1 cellular context compared by ENCODE assay signal in genomic region chr22:17788528-17789378, GRCh38.
TF ChIP-seq lines count a peak whose summit lies in the region.

No MANE protein-coding gene starts in this region.

TF ChIP-seq in WTC11, 78 proteins besides CTCF, POLR2A, EP300 and RAD21 (continued from another document):
- TF ChIP-seq, protein P1, sequence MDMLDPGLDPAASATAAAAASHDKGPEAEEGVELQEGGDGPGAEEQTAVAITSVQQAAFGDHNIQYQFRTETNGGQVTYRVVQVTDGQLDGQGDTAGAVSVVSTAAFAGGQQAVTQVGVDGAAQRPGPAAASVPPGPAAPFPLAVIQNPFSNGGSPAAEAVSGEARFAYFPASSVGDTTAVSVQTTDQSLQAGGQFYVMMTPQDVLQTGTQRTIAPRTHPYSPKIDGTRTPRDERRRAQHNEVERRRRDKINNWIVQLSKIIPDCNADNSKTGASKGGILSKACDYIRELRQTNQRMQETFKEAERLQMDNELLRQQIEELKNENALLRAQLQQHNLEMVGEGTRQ (CRISPR knock-in tag; IDR thresholded peaks at IDR 0.05) = no peak
- TF ChIP-seq SP1 (CRISPR knock-in tag; conservative IDR thresholded peaks at IDR 0.05) = no peak
